ENCODE assay signal across 26 cellular contexts in the genomic region with DNA sequence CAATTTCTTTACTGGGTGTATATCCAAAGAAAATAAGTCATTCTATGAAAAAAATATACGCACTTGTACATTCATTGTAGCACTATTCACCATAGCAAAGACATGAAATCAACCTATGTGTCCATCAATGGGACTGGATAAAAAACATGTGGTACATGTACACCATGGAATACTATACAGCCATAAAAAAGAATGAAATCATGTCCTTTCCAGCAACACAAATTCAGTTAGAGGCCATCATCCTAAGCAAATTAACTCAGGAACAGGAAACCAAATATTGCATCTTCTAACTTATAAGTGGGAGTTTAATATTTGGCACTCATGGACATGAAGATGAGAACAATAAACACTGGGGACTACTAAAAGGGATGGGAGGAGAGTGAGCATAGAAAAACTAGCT.
"Had no signal": no experiment of that assay in that cellular context is flagged by ENCODE, and none has a peak within 500 bp of the region (broad histone marks: within the 10 kb centered on the region; RNA-seq: fewer than 3 reads in every experiment).

No MANE protein-coding gene starts in this region.

- H3K4me3 Mint-ChIP-seq: memory B cell; mesothelial cell of epicardium; naive B cell; natural killer cell treated with Interleukin-12 subunit alpha and Interleukin-12 subunit beta and Interleukin-15 and Interleukin-18, amount 100 ng/mL, for 72 hours; neural progenitor cell; stimulated activated naive CD8-positive, alpha-beta T cell treated with anti-CD3 and anti-CD28 coated beads, Interleukin-15, amount 100 ng/mL, for 72 hours had no signal

- H3K4me1 Mint-ChIP-seq: memory B cell; naive B cell; stimulated activated naive CD8-positive, alpha-beta T cell treated with anti-CD3 and anti-CD28 coated beads, Interleukin-15, amount 100 ng/mL, for 72 hours had no signal

- H3K27ac ChIP-seq: dorsolateral prefrontal cortex, neural progenitor cell, prostate gland, right atrium auricular region, suprapubic skin, transverse colon, upper lobe of right lung, uterus had no signal

- H3K36me3 Mint-ChIP-seq: neural progenitor cell had no signal

- H3K4me1 ChIP-seq: prostate gland, suprapubic skin, transverse colon, upper lobe of right lung, uterus had no signal

- H3K36me3 ChIP-seq: neural progenitor cell, prostate gland, right atrium auricular region, suprapubic skin, transverse colon, upper lobe of right lung, uterus had no signal

- ATAC-seq: left lobe of liver; mucosa of descending colon; natural killer cell treated with Interleukin-12 subunit alpha and Interleukin-12 subunit beta and Interleukin-15 and Interleukin-18, amount 100 ng/mL, for 72 hours; sciatic nerve; stimulated activated naive CD8-positive, alpha-beta T cell treated with anti-CD3 and anti-CD28 coated beads, Interleukin-15, amount 100 ng/mL, for 72 hours; upper lobe of right lung had no signal

- H3K4me3 ChIP-seq: dorsolateral prefrontal cortex, lung, mucosa of descending colon, neural progenitor cell, prostate gland, right atrium auricular region, smooth muscle cell, suprapubic skin, transverse colon, upper lobe of right lung, uterus had no signal

- DNase-seq: dorsolateral prefrontal cortex; effector CD4-positive, alpha-beta T cell; head of caudate nucleus; kidney; mucosa of descending colon; naive B cell; stimulated activated CD4-positive, alpha-beta T cell treated with anti-CD3 and anti-CD28 coated beads, Interleukin-12 subunit alpha, Interleukin-12 subunit beta, amount 100 ng/mL, for 4 hours; stimulated activated CD4-positive, alpha-beta T cell treated with anti-CD3 and anti-CD28 coated beads, Interleukin-1b, Interleukin-23, amount 100 ng/mL, for 48 hours; stimulated activated CD4-positive, alpha-beta T cell treated with anti-CD3 and anti-CD28 coated beads, Interleukin-4, amount 100 ng/mL, for 1 hour; stimulated activated CD8-positive, alpha-beta memory T cell treated with anti-CD3 and anti-CD28 coated beads, Interleukin-4, amount 100 ng/mL, for 48 hours; stimulated activated naive CD4-positive, alpha-beta T cell; stimulated activated naive CD8-positive, alpha-beta T cell treated with anti-CD3 and anti-CD28 coated beads, Interleukin-15, amount 100 ng/mL, for 72 hours; transverse colon; upper lobe of right lung; uterus had no signal

- H3K9me3 ChIP-seq: mucosa of descending colon, prostate gland, right atrium auricular region, suprapubic skin, transverse colon, upper lobe of right lung, uterus had no signal

- H3K27ac Mint-ChIP-seq: memory B cell; natural killer cell treated with Interleukin-12 subunit alpha and Interleukin-12 subunit beta and Interleukin-15 and Interleukin-18, amount 100 ng/mL, for 72 hours; neural progenitor cell; stimulated activated naive CD8-positive, alpha-beta T cell treated with anti-CD3 and anti-CD28 coated beads, Interleukin-15, amount 100 ng/mL, for 72 hours had no signal

- H3K27me3 Mint-ChIP-seq: natural killer cell treated with Interleukin-12 subunit alpha and Interleukin-12 subunit beta and Interleukin-15 and Interleukin-18, amount 100 ng/mL, for 72 hours; stimulated activated naive CD8-positive, alpha-beta T cell treated with anti-CD3 and anti-CD28 coated beads, Interleukin-15, amount 100 ng/mL, for 72 hours had no signal
